9 cellular contexts compared by ENCODE assay signal in genomic region chr3:76566904-76567303, GRCh38.
"Had no signal": no experiment of that assay in that cellular context is flagged by ENCODE, and none has a peak within 500 bp of the region (broad histone marks: within the 10 kb centered on the region; RNA-seq: fewer than 3 reads in every experiment).

No MANE protein-coding gene starts in this region.

- H3K9ac ChIP-seq: GM23248 had no signal

- ATAC-seq: HCT116, K562 had no signal

- H3K4me3 Mint-ChIP-seq: HFFc6 had no signal

- H2AFZ ChIP-seq: GM23248 had no signal

- H3K36me3 ChIP-seq: HAP-1 had no signal

- H3K4me1 ChIP-seq: HAP-1 had no signal

- DNase-seq: GM23248, GOT3, H7, HFFc6, KG1 had no signal

- H3K27ac ChIP-seq: GM23248 had no signal

- H3K27ac Mint-ChIP-seq: HFFc6 had no signal

- H3K9me3 Mint-ChIP-seq: HFFc6 had no signal

- FAIRE-seq: HTR-8/SVneo, K562 had no signal

- H3K4me3 ChIP-seq: GM23248, HAP-1, K562 had no signal

- H3K9me3 ChIP-seq: HAP-1 had no signal
